In genomic region chrX:133909888-133910287, GRCh38 we compare ENCODE assay signal across 24 cellular contexts.
"Had no signal": no experiment of that assay in that cellular context is flagged by ENCODE, and none has a peak within 500 bp of the region (broad histone marks: within the 10 kb centered on the region; RNA-seq: fewer than 3 reads in every experiment).

No MANE protein-coding gene starts in this region.

- DNase-seq: activated B cell treated with CpG ODN at 0.5 μM for 24 hours; activated CD4-positive, alpha-beta T cell treated with anti-CD3 and anti-CD28 coated beads for 48 hours; activated CD4-positive, alpha-beta T cell treated with anti-CD3 and anti-CD28 coated beads, Interleukin-2, amount 50 U/mL, for 1 hour; activated CD4-positive, alpha-beta T cell treated with anti-CD3 and anti-CD28 coated beads, Interleukin-2, amount 50 U/mL, for 48 hours; activated CD8-positive, alpha-beta memory T cell treated with anti-CD3 and anti-CD28 coated beads for 24 hours; activated CD8-positive, alpha-beta T cell treated with anti-CD3 and anti-CD28 coated beads for 36 hours; activated effector memory CD4-positive, alpha-beta T cell treated with Interleukin-2 at 50 U/mL for 16 hours; activated gamma-delta T cell treated with Interleukin-2 at 50 U/mL for 16 hours; activated naive CD4-positive, alpha-beta T cell treated with anti-CD3 and anti-CD28 coated beads, Interleukin-2, amount 50 U/mL, for 16 hours; activated naive CD4-positive, alpha-beta T cell treated with Interleukin-2 at 50 U/mL for 16 hours; activated T-cell treated with anti-CD3 and anti-CD28 coated beads, Interleukin-2, amount 50 U/mL, for 4 hours; amniotic stem cell; anterior cingulate cortex; brain microvascular endothelial cell; dorsolateral prefrontal cortex; effector memory CD4-positive, alpha-beta T cell; endodermal cell; foreskin fibroblast; head of caudate nucleus; T1000; WERI-Rb-1 had no signal

- ATAC-seq: activated CD4-positive, CD25-positive, alpha-beta regulatory T cell treated with anti-CD3 and anti-CD28 coated beads, Interleukin-2, amount 50 U/mL, for 24 hours; activated CD8-positive, alpha-beta T cell treated with anti-CD3 and anti-CD28 coated beads for 36 hours; activated T-cell treated with anti-CD3 and anti-CD28 coated beads, Interleukin-2, amount 50 U/mL, for 4 hours; activated T-helper 17 cell treated with anti-CD3 and anti-CD28 coated beads, Interleukin-2, amount 50 U/mL, for 72 hours; esophagus mucosa had no signal
